Comparison of ENCODE assay signal across 8 cellular contexts in the genomic region with DNA sequence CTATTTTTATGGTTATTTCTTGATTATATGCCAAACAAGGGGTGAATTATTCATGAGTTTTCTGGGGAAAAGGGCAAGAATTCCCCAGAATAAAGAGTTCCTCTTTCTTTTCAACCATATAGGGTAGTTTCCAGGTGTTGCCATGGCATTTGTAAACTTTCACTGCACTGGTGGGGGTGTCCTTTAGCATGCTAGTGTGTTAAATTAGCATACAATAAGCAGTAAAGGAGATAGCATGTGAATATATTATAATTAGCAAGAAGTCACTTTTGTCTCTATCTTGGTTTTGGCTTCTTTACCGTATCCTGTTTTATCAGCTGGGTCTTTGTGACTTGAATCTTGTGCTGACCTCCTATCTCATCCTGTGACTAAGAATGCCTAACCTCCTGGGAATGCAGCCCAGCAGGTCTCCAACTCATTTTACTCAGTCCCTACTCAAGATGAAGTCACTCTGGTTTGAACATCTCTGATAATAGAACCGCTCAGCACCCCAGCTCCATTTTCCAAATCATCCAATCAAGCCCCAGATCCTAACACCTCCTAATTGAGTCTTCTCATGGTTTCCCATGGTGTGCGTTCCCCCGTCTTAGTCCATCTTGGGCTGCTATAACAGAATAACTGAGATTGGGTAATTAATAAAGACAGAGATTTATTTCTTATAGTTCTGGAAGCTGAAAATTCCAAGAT.
DNase-seq lines count a peak whose midpoint lies in the region; ATAC-seq and TF ChIP-seq lines count a peak whose summit lies in the region.

No MANE protein-coding gene starts in this region.

- no peak overlapping the region for H3K4me3 ChIP-seq in fibroblast of pulmonary artery (replicated peaks; ENCODE audit: low read depth, low read length)

- no peak for TF ChIP-seq CTCF in fibroblast of pulmonary artery (IDR thresholded peaks at IDR 0.05; ENCODE audit: low read length, missing control alignments)

- DNase-seq in AG08395 (ENCODE audit: low spot score) (peak; percentile 32), OCI-M1 (lab: John Stamatoyannopoulos, UW) (peak; percentile 52), fibroblast of pulmonary artery (ENCODE audit: low read depth) (peak; percentile 39), SKM-1 (lab: John Stamatoyannopoulos, UW; ENCODE audit: unreplicated experiment) (no peak), T-helper 1 cell (no peak), amygdala (lab: John Stamatoyannopoulos, UW) (no peak), SHP77 (lab: John Stamatoyannopoulos, UW) (no peak)

- ATAC-seq in GM21619 (IDR thresholded peaks at IDR 0.05; ENCODE audit: unreplicated experiment) = peak; percentile 18

Comparison
In these comparisons a context has a peak if more than half of its experiments do, and no peak if none do; other contexts are left out.
1. DNase-seq: peak in AG08395 (single experiment), OCI-M1 (single experiment) and fibroblast of pulmonary artery (single experiment); none in SKM-1 (single experiment), T-helper 1 cell (0 of 5), amygdala (0 of 56) and SHP77 (0 of 2).